Comparison of ENCODE assay signal across 24 cellular contexts in genomic region chr6:156971153-156971882, GRCh38.
"Had no signal": no experiment of that assay in that cellular context is flagged by ENCODE, and none has a peak within 500 bp of the region (broad histone marks: within the 10 kb centered on the region; RNA-seq: fewer than 3 reads in every experiment).

No MANE protein-coding gene starts in this region.

- H3K27ac ChIP-seq: epithelial cell of prostate, prostate gland, thoracic aorta, uterus had no signal

- ATAC-seq: activated CD8-positive, alpha-beta memory T cell treated with anti-CD3 and anti-CD28 coated beads, Interleukin-2, amount 10 ng/mL, durations not matched to agents 7 days and 5 days; activated naive CD4-positive, alpha-beta T cell treated with anti-CD3 and anti-CD28 coated beads, Interleukin-2, amount 50 U/mL, for 72 hours; effector memory CD8-positive, alpha-beta T cell; mucosa of descending colon; natural killer cell; stimulated activated naive CD8-positive, alpha-beta T cell treated with anti-CD3 and anti-CD28 coated beads, Interleukin-15, amount 100 ng/mL, for 72 hours had no signal

- H3K4me3 ChIP-seq: mucosa of descending colon, prostate gland, thoracic aorta, uterus had no signal

- H3K36me3 ChIP-seq: prostate gland, thoracic aorta, uterus had no signal

- H3K9me3 ChIP-seq: mucosa of descending colon, prostate gland, thoracic aorta, uterus had no signal

- H3K4me1 ChIP-seq: prostate gland had no signal

- H3K27ac Mint-ChIP-seq: activated CD8-positive, alpha-beta memory T cell treated with anti-CD3 and anti-CD28 coated beads, Interleukin-2, amount 10 ng/mL, durations not matched to agents 7 days and 5 days; activated naive CD4-positive, alpha-beta T cell treated with anti-CD3 and anti-CD28 coated beads, Interleukin-2, amount 50 U/mL, for 72 hours; activated T-cell treated with anti-CD3 and anti-CD28 coated beads, Interleukin-2, amount 50 U/mL, for 24 hours; brain; stimulated activated naive CD8-positive, alpha-beta T cell treated with anti-CD3 and anti-CD28 coated beads, Interleukin-15, amount 100 ng/mL, for 72 hours; T-helper 1 cell treated with Interleukin-12 subunit alpha and Interleukin-12 subunit beta and Interleukin-4 antibody, amounts not matched to agents 30 μg/mL and 1 μg/mL, for 36 hours had no signal

- H3K27me3 ChIP-seq: uterus had no signal

- H3K27me3 Mint-ChIP-seq: activated CD8-positive, alpha-beta memory T cell treated with anti-CD3 and anti-CD28 coated beads, Interleukin-2, amount 10 ng/mL, durations not matched to agents 7 days and 5 days; activated T-cell treated with anti-CD3 and anti-CD28 coated beads, Interleukin-2, amount 50 U/mL, for 24 hours; central memory CD8-positive, alpha-beta T cell; effector memory CD8-positive, alpha-beta T cell; stimulated activated naive CD8-positive, alpha-beta T cell treated with anti-CD3 and anti-CD28 coated beads, Interleukin-15, amount 100 ng/mL, for 72 hours had no signal

- H3K36me3 Mint-ChIP-seq: immature natural killer cell, natural killer cell had no signal

- DNase-seq: activated CD4-positive, alpha-beta T cell treated with anti-CD3 and anti-CD28 coated beads, Interleukin-2, amount 50 U/mL, for 48 hours; activated CD4-positive, CD25-positive, alpha-beta regulatory T cell treated with anti-CD3 and anti-CD28 coated beads, Interleukin-2, amount 50 U/mL, for 72 hours; activated CD8-positive, alpha-beta memory T cell treated with anti-CD3 and anti-CD28 coated beads, Interleukin-2, amount 10 ng/mL, durations not matched to agents 7 days and 5 days; activated effector memory CD4-positive, alpha-beta T cell treated with anti-CD3 and anti-CD28 coated beads, Interleukin-2, amount 50 U/mL, for 16 hours; activated T-cell treated with anti-CD3 and anti-CD28 coated beads, Interleukin-2, amount 50 U/mL, for 24 hours; amygdala; cortex of kidney; effector memory CD8-positive, alpha-beta T cell; immature natural killer cell; left cardiac atrium; mucosa of descending colon; natural killer cell; occipital lobe; stimulated activated CD4-positive, alpha-beta T cell treated with anti-CD3 and anti-CD28 coated beads, Interleukin-15, amount 100 ng/mL, for 24 hours; stimulated activated CD4-positive, alpha-beta T cell treated with anti-CD3 and anti-CD28 coated beads, Interleukin-4, amount 100 ng/mL, for 24 hours; stimulated activated naive CD8-positive, alpha-beta T cell treated with anti-CD3 and anti-CD28 coated beads, Interleukin-15, amount 100 ng/mL, for 72 hours; uterus had no signal

- H3K4me3 Mint-ChIP-seq: activated CD8-positive, alpha-beta memory T cell treated with anti-CD3 and anti-CD28 coated beads, Interleukin-2, amount 10 ng/mL, durations not matched to agents 7 days and 5 days; activated T-cell treated with anti-CD3 and anti-CD28 coated beads, Interleukin-2, amount 50 U/mL, for 24 hours; brain; central memory CD8-positive, alpha-beta T cell; effector memory CD8-positive, alpha-beta T cell; immature natural killer cell; natural killer cell; stimulated activated naive CD8-positive, alpha-beta T cell treated with anti-CD3 and anti-CD28 coated beads, Interleukin-15, amount 100 ng/mL, for 72 hours; T-helper 1 cell treated with Interleukin-12 subunit alpha and Interleukin-12 subunit beta and Interleukin-4 antibody, amounts not matched to agents 30 μg/mL and 1 μg/mL, for 36 hours had no signal
